In the genomic region with DNA sequence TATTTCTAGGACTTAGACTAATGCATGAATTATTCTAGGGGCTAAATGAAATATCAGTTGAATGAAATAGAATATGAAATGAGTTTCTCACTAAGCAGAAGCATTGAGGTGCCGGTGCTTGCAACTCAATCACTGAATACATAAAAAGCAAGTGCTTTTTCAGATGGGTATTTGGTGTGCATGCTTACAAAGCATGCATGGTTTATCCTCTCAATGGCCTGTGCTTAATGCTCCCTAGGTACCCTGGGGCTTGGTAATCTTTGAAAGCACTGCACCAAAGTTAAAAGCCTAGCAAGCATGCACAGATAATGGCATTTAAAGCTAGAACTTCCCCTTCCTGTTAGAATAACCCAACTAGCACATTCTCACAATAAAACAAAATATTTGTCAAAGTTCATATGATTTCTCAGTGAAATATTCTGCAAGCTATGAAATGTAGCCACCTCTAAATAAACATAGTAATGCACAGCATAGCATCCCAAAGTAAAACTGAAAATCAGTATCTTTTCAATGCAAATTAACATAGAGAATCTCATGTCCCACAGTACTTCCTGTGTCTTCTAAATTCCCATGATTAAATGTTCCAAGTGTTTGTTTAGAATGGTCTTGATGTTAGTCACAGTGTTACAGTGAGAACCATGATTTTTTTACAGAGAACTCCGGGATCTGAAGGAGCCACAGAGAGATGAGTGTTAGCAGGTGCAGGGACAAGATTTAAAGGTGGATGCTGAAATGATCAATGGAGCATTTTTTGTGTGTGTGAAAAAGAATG, we compare ENCODE assay signal across 27 cellular contexts.
DNase-seq lines count a peak whose midpoint lies in the region; ATAC-seq and TF ChIP-seq lines count a peak whose summit lies in the region.
"Had no signal": no experiment of that assay in that cellular context is flagged by ENCODE, and none has a peak within 500 bp of the region (broad histone marks: within the 10 kb centered on the region; RNA-seq: fewer than 3 reads in every experiment).

No MANE protein-coding gene starts in this region.

- no peak overlapping the region for H3K9ac ChIP-seq in mesendoderm (ENCODE audit: low read length)
- H3K9ac ChIP-seq: SK-N-SH had no signal

- peaks cover 38% of the 10 kb centered on the region for H3K4me1 Mint-ChIP-seq in GM23338
- H3K4me1 Mint-ChIP-seq in chondrocyte (ENCODE audit: low read depth) = peaks cover 10% of the 10 kb centered on the region
- H3K4me1 Mint-ChIP-seq: activated CD8-positive, alpha-beta memory T cell treated with anti-CD3 and anti-CD28 coated beads, Interleukin-2, amount 10 ng/mL, durations not matched to agents 7 days and 5 days; CD4-positive, CD25-positive, alpha-beta regulatory T cell; immature natural killer cell had no signal

- no peak overlapping the region for H3K18ac ChIP-seq in mesendoderm (ENCODE audit: low read length)

- H3K27ac ChIP-seq in GM23338 (ENCODE audit: low read depth) = no peak overlapping the region
- H3K27ac ChIP-seq in mesendoderm (ENCODE audit: low read depth, low read length) = no peak overlapping the region
- no peak overlapping the region for H3K27ac ChIP-seq in adrenal gland
- H3K27ac ChIP-seq: ascending aorta, epithelial cell of prostate, heart right ventricle, left ventricle myocardium inferior, testis, uterus had no signal

- ATAC-seq in GM23338 = peak; percentile 84
- no peak for ATAC-seq in GM21786 (IDR thresholded peaks at IDR 0.05; ENCODE audit: unreplicated experiment)
- ATAC-seq: activated CD8-positive, alpha-beta memory T cell treated with anti-CD3 and anti-CD28 coated beads, Interleukin-2, amount 10 ng/mL, durations not matched to agents 7 days and 5 days; heart right ventricle; sciatic nerve had no signal

- intact Hi-C loops in adrenal gland (cut with DNase I) = no loop called here

- no peak overlapping the region for H3K4ac ChIP-seq in mesendoderm (ENCODE audit: low read depth, low read length)

- H2BK5ac ChIP-seq in mesendoderm (ENCODE audit: low read length) = no peak overlapping the region

- H4K5ac ChIP-seq in mesendoderm (ENCODE audit: low read length) = no peak overlapping the region

- H3K9me2 ChIP-seq in GM23338 (ENCODE audit: insufficient read depth) = no peaks in the 10 kb centered on the region; the same call in 1 of the 2 replicates
- H3K9me2 ChIP-seq: SK-N-SH had no signal

- H3K9me3 Mint-ChIP-seq in GM23338 = no peaks in the 10 kb centered on the region
- no peaks in the 10 kb centered on the region for H3K9me3 Mint-ChIP-seq in chondrocyte (ENCODE audit: low read depth)
- H3K9me3 Mint-ChIP-seq: nephron had no signal

- no peak overlapping the region for H2BK15ac ChIP-seq in mesendoderm (replicated peaks; ENCODE audit: low read depth)

- H3K79me2 ChIP-seq in GM23338 (replicated peaks; ENCODE audit: insufficient read depth) = no peaks in the 10 kb centered on the region
- no peaks in the 10 kb centered on the region for H3K79me2 ChIP-seq in mesendoderm (ENCODE audit: control insufficient read depth, insufficient read depth, low read length)

- no peaks in the 10 kb centered on the region for H3K27me3 Mint-ChIP-seq in GM23338 (ENCODE audit: insufficient read depth, low read depth, poor library complexity)
- H3K27me3 Mint-ChIP-seq in chondrocyte (ENCODE audit: low read depth) = no peaks in the 10 kb centered on the region
- H3K27me3 Mint-ChIP-seq: activated CD8-positive, alpha-beta memory T cell treated with anti-CD3 and anti-CD28 coated beads, Interleukin-2, amount 10 ng/mL, durations not matched to agents 7 days and 5 days; CD4-positive, CD25-positive, alpha-beta regulatory T cell had no signal

- H4K8ac ChIP-seq in mesendoderm (ENCODE audit: low read depth, low read length) = no peak overlapping the region

- H3K79me1 ChIP-seq in mesendoderm (ENCODE audit: low read length) = no peaks in the 10 kb centered on the region

- no peaks in the 10 kb centered on the region for H3F3A ChIP-seq in GM23338 (replicated peaks; ENCODE audit: low read depth)

- no peak overlapping the region for H2AFZ ChIP-seq in GM23338

- no peak for TF ChIP-seq POLR2A in adrenal gland (IDR thresholded peaks at IDR 0.05)

- H3K4me2 ChIP-seq in GM23338 = peak overlapping the region; percentile 63
- H3K4me2 ChIP-seq in mesendoderm (ENCODE audit: low read length) = no peak overlapping the region
- H3K4me2 ChIP-seq: SK-N-SH had no signal

- H3K23ac ChIP-seq in mesendoderm (ENCODE audit: low read length) = no peak overlapping the region

- H3K36me3 Mint-ChIP-seq in GM23338 (ENCODE audit: low read depth) = no peaks in the 10 kb centered on the region
- H3K36me3 Mint-ChIP-seq in chondrocyte (ENCODE audit: low read depth) = no peaks in the 10 kb centered on the region
- H3K36me3 Mint-ChIP-seq: activated CD8-positive, alpha-beta memory T cell treated with anti-CD3 and anti-CD28 coated beads, Interleukin-2, amount 10 ng/mL, durations not matched to agents 7 days and 5 days; CD4-positive, CD25-positive, alpha-beta regulatory T cell; immature natural killer cell had no signal

- no peak overlapping the region for H3K4me3 ChIP-seq in GM23338
- no peak overlapping the region for H3K4me3 ChIP-seq in mesendoderm (ENCODE audit: low read length)
- no peak overlapping the region for H3K4me3 ChIP-seq in adrenal gland
- H3K4me3 ChIP-seq: ascending aorta, heart right ventricle, left ventricle myocardium inferior, testis, uterus had no signal

- H3K27ac Mint-ChIP-seq in GM23338 (no peak overlapping the region), chondrocyte (ENCODE audit: unreplicated experiment) (peak overlapping the region; percentile 75)
- H3K27ac Mint-ChIP-seq: activated CD8-positive, alpha-beta memory T cell treated with anti-CD3 and anti-CD28 coated beads, Interleukin-2, amount 10 ng/mL, durations not matched to agents 7 days and 5 days; CD4-positive, CD25-positive, alpha-beta regulatory T cell; HFFc6; immature natural killer cell had no signal

- no CpG with 5 or more reads among the region's 2 CpGs for WGBS in mesendoderm (ENCODE audit: extremely low coverage, insufficient coverage, low lambda C conversion rate)
- WGBS in adrenal gland, 4 donors = 61 to 79% (median 76%) methylated on average over 2 of the region's 2 CpGs

- H4K20me1 ChIP-seq in GM23338 (replicated peaks; ENCODE audit: insufficient read depth) = no peaks in the 10 kb centered on the region

- no peak overlapping the region for H2BK120ac ChIP-seq in mesendoderm (ENCODE audit: low read depth, low read length)

- H2AK5ac ChIP-seq in mesendoderm (ENCODE audit: low read length) = no peak overlapping the region

- no peaks in the 10 kb centered on the region for H3K36me3 ChIP-seq in GM23338 (ENCODE audit: insufficient read depth)
- no peaks in the 10 kb centered on the region for H3K36me3 ChIP-seq in mesendoderm (ENCODE audit: control insufficient read depth, insufficient read depth, low read length)
- no peaks in the 10 kb centered on the region for H3K36me3 ChIP-seq in adrenal gland (replicated peaks in 1 of 2)
- H3K36me3 ChIP-seq: ascending aorta, heart right ventricle, left ventricle myocardium inferior, uterus had no signal

- no peak overlapping the region for H3K56ac ChIP-seq in mesendoderm (ENCODE audit: low read length)

- H3K4me1 ChIP-seq in GM23338 (ENCODE audit: insufficient read depth) (peaks cover 37% of the 10 kb centered on the region), mesendoderm (ENCODE audit: control insufficient read depth, low read depth, low read length) (no peaks in the 10 kb centered on the region), adrenal gland (replicated peaks in 1 of 2) (no peaks in the 10 kb centered on the region)
- H3K4me1 ChIP-seq: ascending aorta, heart right ventricle, testis, uterus had no signal

- TF ChIP-seq CTCF in GM23338 (conservative IDR thresholded peaks at IDR 0.05; ENCODE audit: low read depth in 2 of 2) = no peak
- no peak for TF ChIP-seq CTCF in chondrocyte (IDR thresholded peaks at IDR 0.05)
- TF ChIP-seq CTCF in adrenal gland (IDR thresholded peaks at IDR 0.05) = no peak

- no peaks in the 10 kb centered on the region for H3K9me3 ChIP-seq in adrenal gland (replicated peaks in 1 of 3)
- H3K9me3 ChIP-seq: ascending aorta, heart right ventricle, left ventricle myocardium inferior, SK-N-SH, testis, uterus had no signal

- H3K27me3 ChIP-seq in GM23338 (ENCODE audit: insufficient read depth) (no peaks in the 10 kb centered on the region), mesendoderm (ENCODE audit: insufficient read depth, low read length, poor library complexity) (no peaks in the 10 kb centered on the region), adrenal gland (no peaks in the 10 kb centered on the region)
- H3K27me3 ChIP-seq: ascending aorta, heart right ventricle, testis, uterus had no signal

- no peak overlapping the region for H3K4me3 Mint-ChIP-seq in GM23338
- no peak overlapping the region for H3K4me3 Mint-ChIP-seq in chondrocyte (ENCODE audit: unreplicated experiment)
- H3K4me3 Mint-ChIP-seq: activated CD8-positive, alpha-beta memory T cell treated with anti-CD3 and anti-CD28 coated beads, Interleukin-2, amount 10 ng/mL, durations not matched to agents 7 days and 5 days; CD4-positive, CD25-positive, alpha-beta regulatory T cell; HFFc6; immature natural killer cell; nephron had no signal

- peak; percentile 22 for DNase-seq in GM23338 (ENCODE audit: low spot score)
- peak; percentile 66 for DNase-seq in NCI-H345 (lab: John Stamatoyannopoulos, UW)
- DNase-seq in chondrocyte (ENCODE audit: low spot score) = no peak
- DNase-seq in mesendoderm = peak; percentile 20
- DNase-seq in NCI-H2029 (lab: John Stamatoyannopoulos, UW) = no peak
- DNase-seq in adrenal gland = no peak
- DNase-seq: activated CD4-positive, alpha-beta T cell treated with anti-CD3 and anti-CD28 coated beads, Interleukin-2, amount 50 U/mL, for 1 hour; activated CD8-positive, alpha-beta memory T cell treated with anti-CD3 and anti-CD28 coated beads, Interleukin-2, amount 10 ng/mL, durations not matched to agents 7 days and 5 days; activated naive CD4-positive, alpha-beta T cell treated with anti-CD3 and anti-CD28 coated beads, Interleukin-2, amount 50 U/mL, for 16 hours; CD4-positive, CD25-positive, alpha-beta regulatory T cell; heart right ventricle; HFFc6; immature natural killer cell; left ventricle myocardium inferior; NCI-H1417; NCI-H526; SK-N-SH; stimulated activated CD4-positive, alpha-beta T cell treated with anti-CD3 and anti-CD28 coated beads, Interleukin-4, amount 100 ng/mL, for 4 hours; stimulated activated naive CD4-positive, alpha-beta T cell treated with Interleukin-2 at 50 U/mL for 16 hours; T-helper 2 cell; testis; uterus had no signal

TF ChIP-seq in GM23338, 12 proteins besides CTCF, POLR2A, EP300 and RAD21 (continues in another document):
- TF ChIP-seq EZH2 (IDR thresholded peaks at IDR 0.05; ENCODE audit: low read depth, unreplicated experiment) = no peak
- no peak for TF ChIP-seq CREB1 (CRISPR knock-in tag; IDR thresholded peaks at IDR 0.05; ENCODE audit: low read depth)
- no peak for TF ChIP-seq ZNF331 (CRISPR knock-in tag; IDR thresholded peaks at IDR 0.05; ENCODE audit: low read depth)

Comparison
In these comparisons a context has a peak if more than half of its experiments do, and no peak if none do; other contexts are left out.
1. DNase-seq: peak in GM23338 (single experiment), NCI-H345 (single experiment) and mesendoderm (single experiment); none in chondrocyte (single experiment), NCI-H2029 (single experiment) and adrenal gland (0 of 7).